ENCODE assay signal across 1 cellular context in the genomic region with DNA sequence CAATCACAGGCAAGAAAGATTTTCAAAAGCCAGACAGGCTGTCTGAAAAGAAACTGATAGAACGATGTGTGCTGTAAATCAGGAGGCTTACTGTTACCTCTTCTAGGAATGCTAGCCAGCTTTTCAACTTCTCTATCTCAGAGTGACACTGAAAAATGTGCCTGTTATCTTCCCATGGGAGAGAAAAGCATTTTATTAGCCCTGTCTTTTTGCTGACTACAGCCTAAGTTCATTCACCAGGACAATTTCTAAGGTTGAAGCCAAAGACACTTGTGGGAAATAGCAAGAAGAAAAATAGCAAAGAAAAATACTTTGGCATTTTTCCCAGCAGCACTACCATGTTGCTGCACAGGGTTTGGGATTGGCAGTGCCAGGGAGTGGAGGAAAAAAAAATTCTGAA.
A peak's percentile ranks its signal among the peaks of the same experiment; 100 is the strongest.
TF ChIP-seq lines count a peak whose summit lies in the region.

No MANE protein-coding gene starts in this region.

TF ChIP-seq in K562, 482 proteins besides CTCF, POLR2A, EP300 and RAD21 (continued from another document and continues in another):
- TF ChIP-seq BCL6 (CRISPR knock-in tag; IDR thresholded peaks at IDR 0.05) (no peak), RBM25 (IDR thresholded peaks at IDR 0.05; ENCODE audit: low read depth, low read length, severe bottlenecking) (no peak), NFXL1 (CRISPR knock-in tag; IDR thresholded peaks at IDR 0.05) (no peak), MYBL2 (IDR thresholded peaks at IDR 0.05; ENCODE audit: low read depth) (no peak), MYBL2 (CRISPR knock-in tag; IDR thresholded peaks at IDR 0.05; ENCODE audit: borderline replicate concordance) (no peak), HCFC1 (IDR thresholded peaks at IDR 0.05; ENCODE audit: low read depth, low read length) (no peak), ZNF23 (CRISPR knock-in tag; IDR thresholded peaks at IDR 0.05) (no peak), MEIS2 (IDR thresholded peaks at IDR 0.05; ENCODE audit: partially characterized antibody) (peak; percentile 90), BMI1 (IDR thresholded peaks at IDR 0.05; ENCODE audit: low read length) (no peak), ZC3H8 (IDR thresholded peaks at IDR 0.05) (no peak), SMARCC2 (IDR thresholded peaks at IDR 0.05; ENCODE audit: low read depth) (no peak), SOX6 (IDR thresholded peaks at IDR 0.05) (peak; percentile 26; the same call in 1 of the 2 replicates), BRD4 (IDR thresholded peaks at IDR 0.05) (no peak), CEBPG (CRISPR knock-in tag; IDR thresholded peaks at IDR 0.05) (no peak), CEBPG (tag; conservative IDR thresholded peaks at IDR 0.05 in 1 of 2, IDR thresholded peaks at IDR 0.05 in 1 of 2) (no peak), EZH2 (IDR thresholded peaks at IDR 0.05; ENCODE audit: borderline replicate concordance, low read depth, low read length) (no peak), RFX5 (IDR thresholded peaks at IDR 0.05; ENCODE audit: low read depth, low read length) (no peak), CC2D1A (IDR thresholded peaks at IDR 0.05) (no peak), RBM34 (IDR thresholded peaks at IDR 0.05; ENCODE audit: borderline replicate concordance, insufficient read depth, low read length) (no peak), RBFOX2 (IDR thresholded peaks at IDR 0.05; ENCODE audit: low read depth, low read length) (no peak), HDAC3 (IDR thresholded peaks at IDR 0.05; ENCODE audit: borderline replicate concordance, partially characterized antibody) (peak; percentile 20), ZNF766 (CRISPR knock-in tag; conservative IDR thresholded peaks at IDR 0.05) (no peak), E2F3 (CRISPR knock-in tag; IDR thresholded peaks at IDR 0.05) (no peak), EP400 (IDR thresholded peaks at IDR 0.05) (no peak), ETS2 (tag; IDR thresholded peaks at IDR 0.05; ENCODE audit: borderline replicate concordance, poor library complexity, severe bottlenecking) (no peak), ZNF586 (CRISPR knock-in tag; conservative IDR thresholded peaks at IDR 0.05) (no peak), ESRRB (CRISPR knock-in tag; IDR thresholded peaks at IDR 0.05; ENCODE audit: borderline replicate concordance) (no peak), HDAC8 (tag; IDR thresholded peaks at IDR 0.05) (no peak)
- TF ChIP-seq, protein P1, sequence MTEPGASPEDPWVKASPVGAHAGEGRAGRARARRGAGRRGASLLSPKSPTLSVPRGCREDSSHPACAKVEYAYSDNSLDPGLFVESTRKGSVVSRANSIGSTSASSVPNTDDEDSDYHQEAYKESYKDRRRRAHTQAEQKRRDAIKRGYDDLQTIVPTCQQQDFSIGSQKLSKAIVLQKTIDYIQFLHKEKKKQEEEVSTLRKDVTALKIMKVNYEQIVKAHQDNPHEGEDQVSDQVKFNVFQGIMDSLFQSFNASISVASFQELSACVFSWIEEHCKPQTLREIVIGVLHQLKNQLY (CRISPR knock-in tag; conservative IDR thresholded peaks at IDR 0.05), result no peak
- TF ChIP-seq, protein P2, sequence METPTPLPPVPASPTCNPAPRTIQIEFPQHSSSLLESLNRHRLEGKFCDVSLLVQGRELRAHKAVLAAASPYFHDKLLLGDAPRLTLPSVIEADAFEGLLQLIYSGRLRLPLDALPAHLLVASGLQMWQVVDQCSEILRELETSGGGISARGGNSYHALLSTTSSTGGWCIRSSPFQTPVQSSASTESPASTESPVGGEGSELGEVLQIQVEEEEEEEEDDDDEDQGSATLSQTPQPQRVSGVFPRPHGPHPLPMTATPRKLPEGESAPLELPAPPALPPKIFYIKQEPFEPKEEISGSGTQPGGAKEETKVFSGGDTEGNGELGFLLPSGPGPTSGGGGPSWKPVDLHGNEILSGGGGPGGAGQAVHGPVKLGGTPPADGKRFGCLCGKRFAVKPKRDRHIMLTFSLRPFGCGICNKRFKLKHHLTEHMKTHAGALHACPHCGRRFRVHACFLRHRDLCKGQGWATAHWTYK (CRISPR knock-in tag; IDR thresholded peaks at IDR 0.05), result no peak
- TF ChIP-seq, protein P3, sequence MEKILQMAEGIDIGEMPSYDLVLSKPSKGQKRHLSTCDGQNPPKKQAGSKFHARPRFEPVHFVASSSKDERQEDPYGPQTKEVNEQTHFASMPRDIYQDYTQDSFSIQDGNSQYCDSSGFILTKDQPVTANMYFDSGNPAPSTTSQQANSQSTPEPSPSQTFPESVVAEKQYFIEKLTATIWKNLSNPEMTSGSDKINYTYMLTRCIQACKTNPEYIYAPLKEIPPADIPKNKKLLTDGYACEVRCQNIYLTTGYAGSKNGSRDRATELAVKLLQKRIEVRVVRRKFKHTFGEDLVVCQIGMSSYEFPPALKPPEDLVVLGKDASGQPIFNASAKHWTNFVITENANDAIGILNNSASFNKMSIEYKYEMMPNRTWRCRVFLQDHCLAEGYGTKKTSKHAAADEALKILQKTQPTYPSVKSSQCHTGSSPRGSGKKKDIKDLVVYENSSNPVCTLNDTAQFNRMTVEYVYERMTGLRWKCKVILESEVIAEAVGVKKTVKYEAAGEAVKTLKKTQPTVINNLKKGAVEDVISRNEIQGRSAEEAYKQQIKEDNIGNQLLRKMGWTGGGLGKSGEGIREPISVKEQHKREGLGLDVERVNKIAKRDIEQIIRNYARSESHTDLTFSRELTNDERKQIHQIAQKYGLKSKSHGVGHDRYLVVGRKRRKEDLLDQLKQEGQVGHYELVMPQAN (IDR thresholded peaks at IDR 0.05; ENCODE audit: borderline replicate concordance), result no peak
- TF ChIP-seq, protein P4, sequence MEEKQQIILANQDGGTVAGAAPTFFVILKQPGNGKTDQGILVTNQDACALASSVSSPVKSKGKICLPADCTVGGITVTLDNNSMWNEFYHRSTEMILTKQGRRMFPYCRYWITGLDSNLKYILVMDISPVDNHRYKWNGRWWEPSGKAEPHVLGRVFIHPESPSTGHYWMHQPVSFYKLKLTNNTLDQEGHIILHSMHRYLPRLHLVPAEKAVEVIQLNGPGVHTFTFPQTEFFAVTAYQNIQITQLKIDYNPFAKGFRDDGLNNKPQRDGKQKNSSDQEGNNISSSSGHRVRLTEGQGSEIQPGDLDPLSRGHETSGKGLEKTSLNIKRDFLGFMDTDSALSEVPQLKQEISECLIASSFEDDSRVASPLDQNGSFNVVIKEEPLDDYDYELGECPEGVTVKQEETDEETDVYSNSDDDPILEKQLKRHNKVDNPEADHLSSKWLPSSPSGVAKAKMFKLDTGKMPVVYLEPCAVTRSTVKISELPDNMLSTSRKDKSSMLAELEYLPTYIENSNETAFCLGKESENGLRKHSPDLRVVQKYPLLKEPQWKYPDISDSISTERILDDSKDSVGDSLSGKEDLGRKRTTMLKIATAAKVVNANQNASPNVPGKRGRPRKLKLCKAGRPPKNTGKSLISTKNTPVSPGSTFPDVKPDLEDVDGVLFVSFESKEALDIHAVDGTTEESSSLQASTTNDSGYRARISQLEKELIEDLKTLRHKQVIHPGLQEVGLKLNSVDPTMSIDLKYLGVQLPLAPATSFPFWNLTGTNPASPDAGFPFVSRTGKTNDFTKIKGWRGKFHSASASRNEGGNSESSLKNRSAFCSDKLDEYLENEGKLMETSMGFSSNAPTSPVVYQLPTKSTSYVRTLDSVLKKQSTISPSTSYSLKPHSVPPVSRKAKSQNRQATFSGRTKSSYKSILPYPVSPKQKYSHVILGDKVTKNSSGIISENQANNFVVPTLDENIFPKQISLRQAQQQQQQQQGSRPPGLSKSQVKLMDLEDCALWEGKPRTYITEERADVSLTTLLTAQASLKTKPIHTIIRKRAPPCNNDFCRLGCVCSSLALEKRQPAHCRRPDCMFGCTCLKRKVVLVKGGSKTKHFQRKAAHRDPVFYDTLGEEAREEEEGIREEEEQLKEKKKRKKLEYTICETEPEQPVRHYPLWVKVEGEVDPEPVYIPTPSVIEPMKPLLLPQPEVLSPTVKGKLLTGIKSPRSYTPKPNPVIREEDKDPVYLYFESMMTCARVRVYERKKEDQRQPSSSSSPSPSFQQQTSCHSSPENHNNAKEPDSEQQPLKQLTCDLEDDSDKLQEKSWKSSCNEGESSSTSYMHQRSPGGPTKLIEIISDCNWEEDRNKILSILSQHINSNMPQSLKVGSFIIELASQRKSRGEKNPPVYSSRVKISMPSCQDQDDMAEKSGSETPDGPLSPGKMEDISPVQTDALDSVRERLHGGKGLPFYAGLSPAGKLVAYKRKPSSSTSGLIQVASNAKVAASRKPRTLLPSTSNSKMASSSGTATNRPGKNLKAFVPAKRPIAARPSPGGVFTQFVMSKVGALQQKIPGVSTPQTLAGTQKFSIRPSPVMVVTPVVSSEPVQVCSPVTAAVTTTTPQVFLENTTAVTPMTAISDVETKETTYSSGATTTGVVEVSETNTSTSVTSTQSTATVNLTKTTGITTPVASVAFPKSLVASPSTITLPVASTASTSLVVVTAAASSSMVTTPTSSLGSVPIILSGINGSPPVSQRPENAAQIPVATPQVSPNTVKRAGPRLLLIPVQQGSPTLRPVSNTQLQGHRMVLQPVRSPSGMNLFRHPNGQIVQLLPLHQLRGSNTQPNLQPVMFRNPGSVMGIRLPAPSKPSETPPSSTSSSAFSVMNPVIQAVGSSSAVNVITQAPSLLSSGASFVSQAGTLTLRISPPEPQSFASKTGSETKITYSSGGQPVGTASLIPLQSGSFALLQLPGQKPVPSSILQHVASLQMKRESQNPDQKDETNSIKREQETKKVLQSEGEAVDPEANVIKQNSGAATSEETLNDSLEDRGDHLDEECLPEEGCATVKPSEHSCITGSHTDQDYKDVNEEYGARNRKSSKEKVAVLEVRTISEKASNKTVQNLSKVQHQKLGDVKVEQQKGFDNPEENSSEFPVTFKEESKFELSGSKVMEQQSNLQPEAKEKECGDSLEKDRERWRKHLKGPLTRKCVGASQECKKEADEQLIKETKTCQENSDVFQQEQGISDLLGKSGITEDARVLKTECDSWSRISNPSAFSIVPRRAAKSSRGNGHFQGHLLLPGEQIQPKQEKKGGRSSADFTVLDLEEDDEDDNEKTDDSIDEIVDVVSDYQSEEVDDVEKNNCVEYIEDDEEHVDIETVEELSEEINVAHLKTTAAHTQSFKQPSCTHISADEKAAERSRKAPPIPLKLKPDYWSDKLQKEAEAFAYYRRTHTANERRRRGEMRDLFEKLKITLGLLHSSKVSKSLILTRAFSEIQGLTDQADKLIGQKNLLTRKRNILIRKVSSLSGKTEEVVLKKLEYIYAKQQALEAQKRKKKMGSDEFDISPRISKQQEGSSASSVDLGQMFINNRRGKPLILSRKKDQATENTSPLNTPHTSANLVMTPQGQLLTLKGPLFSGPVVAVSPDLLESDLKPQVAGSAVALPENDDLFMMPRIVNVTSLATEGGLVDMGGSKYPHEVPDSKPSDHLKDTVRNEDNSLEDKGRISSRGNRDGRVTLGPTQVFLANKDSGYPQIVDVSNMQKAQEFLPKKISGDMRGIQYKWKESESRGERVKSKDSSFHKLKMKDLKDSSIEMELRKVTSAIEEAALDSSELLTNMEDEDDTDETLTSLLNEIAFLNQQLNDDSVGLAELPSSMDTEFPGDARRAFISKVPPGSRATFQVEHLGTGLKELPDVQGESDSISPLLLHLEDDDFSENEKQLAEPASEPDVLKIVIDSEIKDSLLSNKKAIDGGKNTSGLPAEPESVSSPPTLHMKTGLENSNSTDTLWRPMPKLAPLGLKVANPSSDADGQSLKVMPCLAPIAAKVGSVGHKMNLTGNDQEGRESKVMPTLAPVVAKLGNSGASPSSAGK (IDR thresholded peaks at IDR 0.05), result no peak
- TF ChIP-seq, protein P5, sequence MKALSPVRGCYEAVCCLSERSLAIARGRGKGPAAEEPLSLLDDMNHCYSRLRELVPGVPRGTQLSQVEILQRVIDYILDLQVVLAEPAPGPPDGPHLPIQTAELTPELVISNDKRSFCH (CRISPR knock-in tag; IDR thresholded peaks at IDR 0.05), result no peak
- TF ChIP-seq, protein P5 (tag; IDR thresholded peaks at IDR 0.05), result no peak
- TF ChIP-seq, protein P6, sequence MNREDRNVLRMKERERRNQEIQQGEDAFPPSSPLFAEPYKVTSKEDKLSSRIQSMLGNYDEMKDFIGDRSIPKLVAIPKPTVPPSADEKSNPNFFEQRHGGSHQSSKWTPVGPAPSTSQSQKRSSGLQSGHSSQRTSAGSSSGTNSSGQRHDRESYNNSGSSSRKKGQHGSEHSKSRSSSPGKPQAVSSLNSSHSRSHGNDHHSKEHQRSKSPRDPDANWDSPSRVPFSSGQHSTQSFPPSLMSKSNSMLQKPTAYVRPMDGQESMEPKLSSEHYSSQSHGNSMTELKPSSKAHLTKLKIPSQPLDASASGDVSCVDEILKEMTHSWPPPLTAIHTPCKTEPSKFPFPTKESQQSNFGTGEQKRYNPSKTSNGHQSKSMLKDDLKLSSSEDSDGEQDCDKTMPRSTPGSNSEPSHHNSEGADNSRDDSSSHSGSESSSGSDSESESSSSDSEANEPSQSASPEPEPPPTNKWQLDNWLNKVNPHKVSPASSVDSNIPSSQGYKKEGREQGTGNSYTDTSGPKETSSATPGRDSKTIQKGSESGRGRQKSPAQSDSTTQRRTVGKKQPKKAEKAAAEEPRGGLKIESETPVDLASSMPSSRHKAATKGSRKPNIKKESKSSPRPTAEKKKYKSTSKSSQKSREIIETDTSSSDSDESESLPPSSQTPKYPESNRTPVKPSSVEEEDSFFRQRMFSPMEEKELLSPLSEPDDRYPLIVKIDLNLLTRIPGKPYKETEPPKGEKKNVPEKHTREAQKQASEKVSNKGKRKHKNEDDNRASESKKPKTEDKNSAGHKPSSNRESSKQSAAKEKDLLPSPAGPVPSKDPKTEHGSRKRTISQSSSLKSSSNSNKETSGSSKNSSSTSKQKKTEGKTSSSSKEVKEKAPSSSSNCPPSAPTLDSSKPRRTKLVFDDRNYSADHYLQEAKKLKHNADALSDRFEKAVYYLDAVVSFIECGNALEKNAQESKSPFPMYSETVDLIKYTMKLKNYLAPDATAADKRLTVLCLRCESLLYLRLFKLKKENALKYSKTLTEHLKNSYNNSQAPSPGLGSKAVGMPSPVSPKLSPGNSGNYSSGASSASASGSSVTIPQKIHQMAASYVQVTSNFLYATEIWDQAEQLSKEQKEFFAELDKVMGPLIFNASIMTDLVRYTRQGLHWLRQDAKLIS (CRISPR knock-in tag; IDR thresholded peaks at IDR 0.05), result no peak
- TF ChIP-seq, protein P7, sequence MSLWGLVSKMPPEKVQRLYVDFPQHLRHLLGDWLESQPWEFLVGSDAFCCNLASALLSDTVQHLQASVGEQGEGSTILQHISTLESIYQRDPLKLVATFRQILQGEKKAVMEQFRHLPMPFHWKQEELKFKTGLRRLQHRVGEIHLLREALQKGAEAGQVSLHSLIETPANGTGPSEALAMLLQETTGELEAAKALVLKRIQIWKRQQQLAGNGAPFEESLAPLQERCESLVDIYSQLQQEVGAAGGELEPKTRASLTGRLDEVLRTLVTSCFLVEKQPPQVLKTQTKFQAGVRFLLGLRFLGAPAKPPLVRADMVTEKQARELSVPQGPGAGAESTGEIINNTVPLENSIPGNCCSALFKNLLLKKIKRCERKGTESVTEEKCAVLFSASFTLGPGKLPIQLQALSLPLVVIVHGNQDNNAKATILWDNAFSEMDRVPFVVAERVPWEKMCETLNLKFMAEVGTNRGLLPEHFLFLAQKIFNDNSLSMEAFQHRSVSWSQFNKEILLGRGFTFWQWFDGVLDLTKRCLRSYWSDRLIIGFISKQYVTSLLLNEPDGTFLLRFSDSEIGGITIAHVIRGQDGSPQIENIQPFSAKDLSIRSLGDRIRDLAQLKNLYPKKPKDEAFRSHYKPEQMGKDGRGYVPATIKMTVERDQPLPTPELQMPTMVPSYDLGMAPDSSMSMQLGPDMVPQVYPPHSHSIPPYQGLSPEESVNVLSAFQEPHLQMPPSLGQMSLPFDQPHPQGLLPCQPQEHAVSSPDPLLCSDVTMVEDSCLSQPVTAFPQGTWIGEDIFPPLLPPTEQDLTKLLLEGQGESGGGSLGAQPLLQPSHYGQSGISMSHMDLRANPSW (CRISPR knock-in tag; IDR thresholded peaks at IDR 0.05), result no peak
